ENCODE assay signal across 8 cellular contexts in genomic region chr11:16935824-16936302, GRCh38.
DNase-seq lines count a peak whose midpoint lies in the region; ATAC-seq and TF ChIP-seq lines count a peak whose summit lies in the region.
"Not testable (repeated sequence)": the region's sequence is repeated elsewhere in the genome, so short reads cannot be mapped to it uniquely, and the experiment has no call there.

No MANE protein-coding gene starts in this region.

- TF ChIP-seq CTCF in C4-2B (conservative IDR thresholded peaks at IDR 0.05): peak; percentile 91
- TF ChIP-seq CTCF in LNCAP (IDR thresholded peaks at IDR 0.05): peak; percentile 78
- peak; percentile 65 for TF ChIP-seq CTCF in activated CD8-positive, alpha-beta T cell treated with anti-CD3 and anti-CD28 coated beads for 36 hours (IDR thresholded peaks at IDR 0.05)

- not testable (repeated sequence) for H3K4me3 Mint-ChIP-seq in activated CD8-positive, alpha-beta T cell treated with anti-CD3 and anti-CD28 coated beads for 36 hours

- CTCF ChIA-PET in activated CD8-positive, alpha-beta T cell treated with anti-CD3 and anti-CD28 coated beads for 36 hours (lab: Charles Lee): interaction anchor here (1.4 to 4.1 kb wide), 8 partner anchors 11 to 142 kb away, joined by 3 to 28 read pairs (median 4); partner anchors contain the start of gene RPS13

- not testable (repeated sequence) for H3K4me1 Mint-ChIP-seq in activated CD8-positive, alpha-beta T cell treated with anti-CD3 and anti-CD28 coated beads for 36 hours (ENCODE audit: low read depth)

- not testable (repeated sequence) for H3K27ac ChIP-seq in C4-2B

- ATAC-seq in GM18868 (IDR thresholded peaks at IDR 0.05; ENCODE audit: unreplicated experiment) (peak; percentile 82), esophagus mucosa (peak; percentile 52), left lobe of liver (peak; percentile 78)
- ATAC-seq in activated CD8-positive, alpha-beta T cell treated with anti-CD3 and anti-CD28 coated beads for 36 hours: peak; percentile 80

- intact Hi-C loops in activated CD8-positive, alpha-beta T cell treated with anti-CD3 and anti-CD28 coated beads for 36 hours (cut with micrococcal nuclease): not testable (repeated sequence)

- not testable (repeated sequence) for H3K9me3 Mint-ChIP-seq in activated CD8-positive, alpha-beta T cell treated with anti-CD3 and anti-CD28 coated beads for 36 hours

- POLR2A ChIA-PET in activated CD8-positive, alpha-beta T cell treated with anti-CD3 and anti-CD28 coated beads for 36 hours (lab: Charles Lee): not testable (repeated sequence)

- not testable (repeated sequence) for H3K27ac Mint-ChIP-seq in activated CD8-positive, alpha-beta T cell treated with anti-CD3 and anti-CD28 coated beads for 36 hours

- DNase-seq in NOMO-1 treated with DMSO at 0.1 percent for 48 hours (lab: John Stamatoyannopoulos, UW; ENCODE audit: unreplicated experiment): peak; percentile 26
- DNase-seq in activated CD8-positive, alpha-beta T cell treated with anti-CD3 and anti-CD28 coated beads for 36 hours: peak; percentile 57
- not testable (repeated sequence) for DNase-seq in left lobe of liver (ENCODE audit: low spot score)
- peak; percentile 52 for DNase-seq in stimulated activated CD4-positive, alpha-beta T cell treated with anti-CD3 and anti-CD28 coated beads, Interleukin-15, amount 100 ng/mL, for 24 hours

- H3K27me3 Mint-ChIP-seq in activated CD8-positive, alpha-beta T cell treated with anti-CD3 and anti-CD28 coated beads for 36 hours: peaks cover 16% of the 10 kb centered on the region

- not testable (repeated sequence) for H3K36me3 Mint-ChIP-seq in activated CD8-positive, alpha-beta T cell treated with anti-CD3 and anti-CD28 coated beads for 36 hours (ENCODE audit: low read depth)
